In the genomic region with DNA sequence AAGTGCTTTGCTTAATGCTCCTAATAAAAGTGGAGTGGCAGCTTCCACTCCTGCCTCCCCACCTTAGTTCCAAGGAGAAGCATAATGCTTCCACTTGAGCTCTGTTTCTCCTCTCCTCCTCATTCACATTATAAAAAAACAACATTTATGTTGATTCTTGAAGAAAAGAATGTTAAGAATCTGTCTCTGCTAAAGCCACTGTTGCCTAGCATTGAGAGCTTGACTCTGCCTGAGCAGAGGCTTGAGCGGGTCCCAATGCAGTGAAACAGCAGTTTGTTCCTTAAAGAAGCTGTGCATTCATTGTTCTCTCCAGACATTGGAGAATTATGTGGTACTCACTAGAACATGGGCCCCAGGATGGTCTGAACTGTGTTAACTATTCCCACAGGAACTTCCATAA, we compare ENCODE assay signal across 1 cellular context.
TF ChIP-seq lines count a peak whose summit lies in the region.

No MANE protein-coding gene starts in this region.

TF ChIP-seq in GM23338, 12 proteins besides CTCF, POLR2A, EP300 and RAD21 (continued from another document):
- TF ChIP-seq, protein P1, sequence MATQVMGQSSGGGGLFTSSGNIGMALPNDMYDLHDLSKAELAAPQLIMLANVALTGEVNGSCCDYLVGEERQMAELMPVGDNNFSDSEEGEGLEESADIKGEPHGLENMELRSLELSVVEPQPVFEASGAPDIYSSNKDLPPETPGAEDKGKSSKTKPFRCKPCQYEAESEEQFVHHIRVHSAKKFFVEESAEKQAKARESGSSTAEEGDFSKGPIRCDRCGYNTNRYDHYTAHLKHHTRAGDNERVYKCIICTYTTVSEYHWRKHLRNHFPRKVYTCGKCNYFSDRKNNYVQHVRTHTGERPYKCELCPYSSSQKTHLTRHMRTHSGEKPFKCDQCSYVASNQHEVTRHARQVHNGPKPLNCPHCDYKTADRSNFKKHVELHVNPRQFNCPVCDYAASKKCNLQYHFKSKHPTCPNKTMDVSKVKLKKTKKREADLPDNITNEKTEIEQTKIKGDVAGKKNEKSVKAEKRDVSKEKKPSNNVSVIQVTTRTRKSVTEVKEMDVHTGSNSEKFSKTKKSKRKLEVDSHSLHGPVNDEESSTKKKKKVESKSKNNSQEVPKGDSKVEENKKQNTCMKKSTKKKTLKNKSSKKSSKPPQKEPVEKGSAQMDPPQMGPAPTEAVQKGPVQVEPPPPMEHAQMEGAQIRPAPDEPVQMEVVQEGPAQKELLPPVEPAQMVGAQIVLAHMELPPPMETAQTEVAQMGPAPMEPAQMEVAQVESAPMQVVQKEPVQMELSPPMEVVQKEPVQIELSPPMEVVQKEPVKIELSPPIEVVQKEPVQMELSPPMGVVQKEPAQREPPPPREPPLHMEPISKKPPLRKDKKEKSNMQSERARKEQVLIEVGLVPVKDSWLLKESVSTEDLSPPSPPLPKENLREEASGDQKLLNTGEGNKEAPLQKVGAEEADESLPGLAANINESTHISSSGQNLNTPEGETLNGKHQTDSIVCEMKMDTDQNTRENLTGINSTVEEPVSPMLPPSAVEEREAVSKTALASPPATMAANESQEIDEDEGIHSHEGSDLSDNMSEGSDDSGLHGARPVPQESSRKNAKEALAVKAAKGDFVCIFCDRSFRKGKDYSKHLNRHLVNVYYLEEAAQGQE (IDR thresholded peaks at IDR 0.05; ENCODE audit: unreplicated experiment), result no peak
- TF ChIP-seq EZH2phosphoT487 (IDR thresholded peaks at IDR 0.05; ENCODE audit: unreplicated experiment) (no peak), STAT1 (IDR thresholded peaks at IDR 0.05; ENCODE audit: unreplicated experiment) (no peak), EZH2 (IDR thresholded peaks at IDR 0.05; ENCODE audit: low read depth, unreplicated experiment) (no peak), ZNF114 (CRISPR knock-in tag; IDR thresholded peaks at IDR 0.05) (no peak), JUNB (IDR thresholded peaks at IDR 0.05; ENCODE audit: unreplicated experiment) (no peak), CREB1 (CRISPR knock-in tag; IDR thresholded peaks at IDR 0.05; ENCODE audit: low read depth) (no peak)
- TF ChIP-seq, protein P2, sequence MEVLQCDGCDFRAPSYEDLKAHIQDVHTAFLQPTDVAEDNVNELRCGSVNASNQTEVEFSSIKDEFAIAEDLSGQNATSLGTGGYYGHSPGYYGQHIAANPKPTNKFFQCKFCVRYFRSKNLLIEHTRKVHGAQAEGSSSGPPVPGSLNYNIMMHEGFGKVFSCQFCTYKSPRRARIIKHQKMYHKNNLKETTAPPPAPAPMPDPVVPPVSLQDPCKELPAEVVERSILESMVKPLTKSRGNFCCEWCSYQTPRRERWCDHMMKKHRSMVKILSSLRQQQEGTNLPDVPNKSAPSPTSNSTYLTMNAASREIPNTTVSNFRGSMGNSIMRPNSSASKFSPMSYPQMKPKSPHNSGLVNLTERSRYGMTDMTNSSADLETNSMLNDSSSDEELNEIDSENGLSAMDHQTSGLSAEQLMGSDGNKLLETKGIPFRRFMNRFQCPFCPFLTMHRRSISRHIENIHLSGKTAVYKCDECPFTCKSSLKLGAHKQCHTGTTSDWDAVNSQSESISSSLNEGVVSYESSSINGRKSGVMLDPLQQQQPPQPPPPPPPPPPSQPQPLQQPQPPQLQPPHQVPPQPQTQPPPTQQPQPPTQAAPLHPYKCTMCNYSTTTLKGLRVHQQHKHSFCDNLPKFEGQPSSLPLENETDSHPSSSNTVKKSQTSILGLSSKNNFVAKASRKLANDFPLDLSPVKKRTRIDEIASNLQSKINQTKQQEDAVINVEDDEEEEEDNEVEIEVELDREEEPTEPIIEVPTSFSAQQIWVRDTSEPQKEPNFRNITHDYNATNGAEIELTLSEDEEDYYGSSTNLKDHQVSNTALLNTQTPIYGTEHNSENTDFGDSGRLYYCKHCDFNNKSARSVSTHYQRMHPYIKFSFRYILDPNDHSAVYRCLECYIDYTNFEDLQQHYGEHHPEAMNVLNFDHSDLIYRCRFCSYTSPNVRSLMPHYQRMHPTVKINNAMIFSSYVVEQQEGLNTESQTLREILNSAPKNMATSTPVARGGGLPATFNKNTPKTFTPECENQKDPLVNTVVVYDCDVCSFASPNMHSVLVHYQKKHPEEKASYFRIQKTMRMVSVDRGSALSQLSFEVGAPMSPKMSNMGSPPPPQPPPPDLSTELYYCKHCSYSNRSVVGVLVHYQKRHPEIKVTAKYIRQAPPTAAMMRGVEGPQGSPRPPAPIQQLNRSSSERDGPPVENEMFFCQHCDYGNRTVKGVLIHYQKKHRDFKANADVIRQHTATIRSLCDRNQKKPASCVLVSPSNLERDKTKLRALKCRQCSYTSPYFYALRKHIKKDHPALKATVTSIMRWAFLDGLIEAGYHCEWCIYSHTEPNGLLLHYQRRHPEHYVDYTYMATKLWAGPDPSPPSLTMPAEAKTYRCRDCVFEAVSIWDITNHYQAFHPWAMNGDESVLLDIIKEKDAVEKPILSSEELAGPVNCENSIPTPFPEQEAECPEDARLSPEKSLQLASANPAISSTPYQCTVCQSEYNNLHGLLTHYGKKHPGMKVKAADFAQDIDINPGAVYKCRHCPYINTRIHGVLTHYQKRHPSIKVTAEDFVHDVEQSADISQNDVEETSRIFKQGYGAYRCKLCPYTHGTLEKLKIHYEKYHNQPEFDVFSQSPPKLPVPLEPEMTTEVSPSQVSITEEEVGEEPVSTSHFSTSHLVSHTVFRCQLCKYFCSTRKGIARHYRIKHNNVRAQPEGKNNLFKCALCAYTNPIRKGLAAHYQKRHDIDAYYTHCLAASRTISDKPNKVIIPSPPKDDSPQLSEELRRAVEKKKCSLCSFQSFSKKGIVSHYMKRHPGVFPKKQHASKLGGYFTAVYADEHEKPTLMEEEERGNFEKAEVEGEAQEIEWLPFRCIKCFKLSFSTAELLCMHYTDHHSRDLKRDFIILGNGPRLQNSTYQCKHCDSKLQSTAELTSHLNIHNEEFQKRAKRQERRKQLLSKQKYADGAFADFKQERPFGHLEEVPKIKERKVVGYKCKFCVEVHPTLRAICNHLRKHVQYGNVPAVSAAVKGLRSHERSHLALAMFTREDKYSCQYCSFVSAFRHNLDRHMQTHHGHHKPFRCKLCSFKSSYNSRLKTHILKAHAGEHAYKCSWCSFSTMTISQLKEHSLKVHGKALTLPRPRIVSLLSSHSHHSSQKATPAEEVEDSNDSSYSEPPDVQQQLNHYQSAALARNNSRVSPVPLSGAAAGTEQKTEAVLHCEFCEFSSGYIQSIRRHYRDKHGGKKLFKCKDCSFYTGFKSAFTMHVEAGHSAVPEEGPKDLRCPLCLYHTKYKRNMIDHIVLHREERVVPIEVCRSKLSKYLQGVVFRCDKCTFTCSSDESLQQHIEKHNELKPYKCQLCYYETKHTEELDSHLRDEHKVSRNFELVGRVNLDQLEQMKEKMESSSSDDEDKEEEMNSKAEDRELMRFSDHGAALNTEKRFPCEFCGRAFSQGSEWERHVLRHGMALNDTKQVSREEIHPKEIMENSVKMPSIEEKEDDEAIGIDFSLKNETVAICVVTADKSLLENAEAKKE (CRISPR knock-in tag; IDR thresholded peaks at IDR 0.05), result no peak
- TF ChIP-seq, protein P3, sequence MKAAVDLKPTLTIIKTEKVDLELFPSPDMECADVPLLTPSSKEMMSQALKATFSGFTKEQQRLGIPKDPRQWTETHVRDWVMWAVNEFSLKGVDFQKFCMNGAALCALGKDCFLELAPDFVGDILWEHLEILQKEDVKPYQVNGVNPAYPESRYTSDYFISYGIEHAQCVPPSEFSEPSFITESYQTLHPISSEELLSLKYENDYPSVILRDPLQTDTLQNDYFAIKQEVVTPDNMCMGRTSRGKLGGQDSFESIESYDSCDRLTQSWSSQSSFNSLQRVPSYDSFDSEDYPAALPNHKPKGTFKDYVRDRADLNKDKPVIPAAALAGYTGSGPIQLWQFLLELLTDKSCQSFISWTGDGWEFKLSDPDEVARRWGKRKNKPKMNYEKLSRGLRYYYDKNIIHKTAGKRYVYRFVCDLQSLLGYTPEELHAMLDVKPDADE (IDR thresholded peaks at IDR 0.05), result no peak
